ENCODE assay signal across 12 cellular contexts in genomic region chr5:9265391-9266287, GRCh38.
DNase-seq lines count a peak whose midpoint lies in the region; ATAC-seq and TF ChIP-seq lines count a peak whose summit lies in the region.
"Had no signal": no experiment of that assay in that cellular context is flagged by ENCODE, and none has a peak within 500 bp of the region (broad histone marks: within the 10 kb centered on the region; RNA-seq: fewer than 3 reads in every experiment).

No MANE protein-coding gene starts in this region.

- H3K9me3 ChIP-seq in Karpas-422 (ENCODE audit: low read length), result no peaks in the 10 kb centered on the region

- H3K4me1 Mint-ChIP-seq in neural crest cell, result peaks cover 14% of the 10 kb centered on the region
- H3K4me1 Mint-ChIP-seq: activated CD4-positive, alpha-beta T cell treated with anti-CD3 and anti-CD28 coated beads, Interleukin-2, amount 10 ng/mL, durations not matched to agents 7 days and 5 days; CD4-positive, CD25-positive, alpha-beta regulatory T cell had no signal

- H3K4me2 ChIP-seq in Karpas-422 (ENCODE audit: low read depth, low read length, poor library complexity, severe bottlenecking), result no peak overlapping the region

- H3K36me3 Mint-ChIP-seq in neural crest cell (ENCODE audit: low read depth), result peaks cover 9% of the 10 kb centered on the region
- H3K36me3 Mint-ChIP-seq: CD4-positive, CD25-positive, alpha-beta regulatory T cell had no signal

- no peaks in the 10 kb centered on the region for H3K27me3 Mint-ChIP-seq in neural crest cell (ENCODE audit: low read depth)
- H3K27me3 Mint-ChIP-seq: activated CD4-positive, alpha-beta T cell treated with anti-CD3 and anti-CD28 coated beads, Interleukin-2, amount 10 ng/mL, durations not matched to agents 7 days and 5 days; CD4-positive, CD25-positive, alpha-beta regulatory T cell; dendritic cell treated with granulocyte-macrophage colony-stimulating factor and Interleukin-4, amounts not matched to agents 40 ng/mL and 50 ng/mL, for 4 days had no signal

- H2AFZ ChIP-seq in Karpas-422 (ENCODE audit: low read length), result no peak overlapping the region

- no peak overlapping the region for H3K4me3 Mint-ChIP-seq in neural crest cell
- H3K4me3 Mint-ChIP-seq: activated CD4-positive, alpha-beta T cell treated with anti-CD3 and anti-CD28 coated beads, Interleukin-2, amount 10 ng/mL, durations not matched to agents 7 days and 5 days; CD4-positive, CD25-positive, alpha-beta regulatory T cell; dendritic cell treated with granulocyte-macrophage colony-stimulating factor and Interleukin-4, amounts not matched to agents 40 ng/mL and 50 ng/mL, for 4 days had no signal

- DNase-seq in AG10803 (ENCODE audit: low read depth) (peak; percentile 88), RWPE1 (ENCODE audit: low spot score) (peak; percentile 20), fibroblast of pulmonary artery (ENCODE audit: low read depth) (peak; percentile 78), neural crest cell (ENCODE audit: low read depth, low spot score) (no peak), NCI-H2227 (lab: John Stamatoyannopoulos, UW; ENCODE audit: unreplicated experiment) (no peak), Karpas-422 (no peak)
- DNase-seq: activated CD4-positive, alpha-beta T cell treated with anti-CD3 and anti-CD28 coated beads, Interleukin-2, amount 10 ng/mL, durations not matched to agents 7 days and 5 days; CD4-positive, CD25-positive, alpha-beta regulatory T cell; NCI-H510A had no signal

- H3K79me2 ChIP-seq in Karpas-422 (ENCODE audit: low read length), result no peaks in the 10 kb centered on the region

- peak overlapping the region; percentile 15 for H3K27ac Mint-ChIP-seq in neural crest cell (ENCODE audit: unreplicated experiment)
- H3K27ac Mint-ChIP-seq: activated CD4-positive, alpha-beta T cell treated with anti-CD3 and anti-CD28 coated beads, Interleukin-2, amount 10 ng/mL, durations not matched to agents 7 days and 5 days; CD4-positive, CD25-positive, alpha-beta regulatory T cell; dendritic cell treated with granulocyte-macrophage colony-stimulating factor and Interleukin-4, amounts not matched to agents 40 ng/mL and 50 ng/mL, for 4 days had no signal

- ATAC-seq in HG03108 (IDR thresholded peaks at IDR 0.05; ENCODE audit: unreplicated experiment) (no peak), GM18873 (IDR thresholded peaks at IDR 0.05; ENCODE audit: low FRiP score, unreplicated experiment) (no peak)

- H3K4me3 ChIP-seq in AG10803 (ENCODE audit: low read length) (no peak overlapping the region), fibroblast of pulmonary artery (replicated peaks; ENCODE audit: low read depth, low read length) (no peak overlapping the region), Karpas-422 (ENCODE audit: low read length) (no peak overlapping the region)

- POLR2A ChIA-PET in RWPE1 (lab: Yijun Ruan, JAX; ENCODE audit: low non-redundant PET), result no interaction called here

- H4K20me1 ChIP-seq in Karpas-422 (ENCODE audit: insufficient read depth, low read depth, low read length), result no peaks in the 10 kb centered on the region

- no peaks in the 10 kb centered on the region for H3K9me2 ChIP-seq in Karpas-422 (replicated peaks; ENCODE audit: insufficient read depth, low read length)

- H3K9ac ChIP-seq in Karpas-422 (ENCODE audit: low read length), result no peak overlapping the region

- peaks cover 2% of the 10 kb centered on the region for H3K9me3 Mint-ChIP-seq in neural crest cell

- H3K36me3 ChIP-seq in Karpas-422 (ENCODE audit: insufficient read depth, low read length), result no peaks in the 10 kb centered on the region

- no peaks in the 10 kb centered on the region for H3K4me1 ChIP-seq in Karpas-422 (ENCODE audit: low read length)

- no peaks in the 10 kb centered on the region for H3K27me3 ChIP-seq in Karpas-422 (ENCODE audit: low read length)

- CTCF ChIA-PET in RWPE1 (lab: Yijun Ruan, JAX), result no interaction called here

- H3K27ac ChIP-seq in RWPE1, result peak overlapping the region; percentile 45
- H3K27ac ChIP-seq in Karpas-422 (ENCODE audit: low read length), result no peak overlapping the region

- no peak; the same call in 1 of the 2 replicates for TF ChIP-seq CTCF in AG10803 (conservative IDR thresholded peaks at IDR 0.05; ENCODE audit: low read length)
- no peak for TF ChIP-seq CTCF in RWPE1 (conservative IDR thresholded peaks at IDR 0.05; ENCODE audit: low read depth)
- TF ChIP-seq CTCF in fibroblast of pulmonary artery (IDR thresholded peaks at IDR 0.05; ENCODE audit: low read length, missing control alignments), result no peak
- no peak for TF ChIP-seq CTCF in neural crest cell (conservative IDR thresholded peaks at IDR 0.05)

Comparison
In these comparisons a context has a peak if more than half of its experiments do, and no peak if none do; other contexts are left out.
1. DNase-seq: peak in AG10803 (single experiment), RWPE1 (single experiment) and fibroblast of pulmonary artery (single experiment); none in neural crest cell (single experiment), NCI-H2227 (single experiment) and Karpas-422 (single experiment).